Comparison of ENCODE assay signal across 12 cellular contexts in the genomic region with DNA sequence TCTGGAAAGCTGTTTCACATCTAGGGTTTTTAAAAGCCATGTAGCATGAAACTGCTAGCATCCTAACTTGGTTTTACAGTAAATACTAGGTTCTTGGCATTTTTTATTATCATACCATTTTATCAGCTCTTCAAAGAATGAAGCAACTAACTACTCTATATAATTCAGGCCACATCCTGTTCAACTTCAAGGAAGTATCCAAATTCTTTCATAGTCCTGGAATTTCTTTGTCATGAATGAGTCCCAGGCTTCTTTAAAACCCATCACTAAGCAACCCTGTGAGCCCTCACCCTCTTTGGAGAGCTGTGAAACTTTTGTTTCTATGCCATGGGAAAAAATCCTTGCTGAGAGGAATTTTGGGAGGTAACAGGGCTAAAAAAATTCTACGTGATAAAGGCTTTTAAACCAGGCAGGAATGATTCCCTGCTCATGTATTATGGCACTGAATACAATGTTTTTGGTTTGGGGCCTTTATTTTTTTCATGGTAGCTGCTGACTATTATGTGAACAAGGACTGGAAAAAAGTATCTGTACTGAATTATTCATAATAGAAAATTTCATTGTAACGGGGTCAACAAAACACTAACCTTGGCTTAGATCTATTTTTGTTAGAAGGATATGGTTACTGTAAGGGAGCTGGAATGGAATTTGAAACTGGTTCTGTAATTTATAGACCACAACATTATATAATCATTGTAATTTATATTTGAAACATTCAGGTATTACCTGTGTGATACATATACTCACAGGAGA.
DNase-seq lines count a peak whose midpoint lies in the region; ATAC-seq and TF ChIP-seq lines count a peak whose summit lies in the region.
"Had no signal": no experiment of that assay in that cellular context is flagged by ENCODE, and none has a peak within 500 bp of the region (broad histone marks: within the 10 kb centered on the region; RNA-seq: fewer than 3 reads in every experiment).

No MANE protein-coding gene starts in this region.

- peaks cover 42% of the 10 kb centered on the region for H3K4me1 Mint-ChIP-seq in neural crest cell
- H3K4me1 Mint-ChIP-seq in naive thymus-derived CD8-positive, alpha-beta T cell = no peaks in the 10 kb centered on the region
- no peaks in the 10 kb centered on the region for H3K4me1 Mint-ChIP-seq in natural killer cell

- TF ChIP-seq CTCF in neural crest cell (conservative IDR thresholded peaks at IDR 0.05) (no peak), natural killer cell (IDR thresholded peaks at IDR 0.05) (no peak)

- H3K4me3 Mint-ChIP-seq in neural crest cell (peak overlapping the region; percentile 18), natural killer cell (no peak overlapping the region)
- no peak overlapping the region for H3K4me3 Mint-ChIP-seq in naive thymus-derived CD8-positive, alpha-beta T cell
- H3K4me3 Mint-ChIP-seq: nephron had no signal

- intact Hi-C loops in natural killer cell (cut with micrococcal nuclease) = no loop called here

- H3K4me1 ChIP-seq in effector memory CD4-positive, alpha-beta T cell (ENCODE audit: control insufficient read depth, insufficient read depth, low read length, poor library complexity, severe bottlenecking) = no peaks in the 10 kb centered on the region

- H3K27me3 Mint-ChIP-seq in neural crest cell (ENCODE audit: low read depth) (no peaks in the 10 kb centered on the region), natural killer cell (ENCODE audit: low read depth in 2 of 2) (no peaks in the 10 kb centered on the region)
- peaks cover 0 to 19% (median 11%) of the 10 kb centered on the region in 5 donors for H3K27me3 Mint-ChIP-seq in naive thymus-derived CD8-positive, alpha-beta T cell

- H3K9me3 Mint-ChIP-seq in neural crest cell (peaks cover 5% of the 10 kb centered on the region), natural killer cell (no peaks in the 10 kb centered on the region)
- H3K9me3 Mint-ChIP-seq in naive thymus-derived CD8-positive, alpha-beta T cell = no peaks in the 10 kb centered on the region
- H3K9me3 Mint-ChIP-seq: nephron had no signal

- no peak overlapping the region for H3K4me3 ChIP-seq in effector memory CD4-positive, alpha-beta T cell (ENCODE audit: insufficient read depth, low read depth, low read length, poor library complexity, severe bottlenecking)

- H3K36me3 Mint-ChIP-seq in neural crest cell (ENCODE audit: low read depth) = peaks cover 29% of the 10 kb centered on the region
- no peaks in the 10 kb centered on the region for H3K36me3 Mint-ChIP-seq in naive thymus-derived CD8-positive, alpha-beta T cell
- no peaks in the 10 kb centered on the region for H3K36me3 Mint-ChIP-seq in natural killer cell

- H3K36me3 ChIP-seq in effector memory CD4-positive, alpha-beta T cell (ENCODE audit: control insufficient read depth, insufficient read depth, low read length) = no peaks in the 10 kb centered on the region

- H3K27ac Mint-ChIP-seq in neural crest cell (ENCODE audit: unreplicated experiment) = no peak overlapping the region
- no peak overlapping the region for H3K27ac Mint-ChIP-seq in naive thymus-derived CD8-positive, alpha-beta T cell
- no peak overlapping the region for H3K27ac Mint-ChIP-seq in natural killer cell
- H3K27ac Mint-ChIP-seq: nephron had no signal

- H3K9me3 ChIP-seq in effector memory CD4-positive, alpha-beta T cell (ENCODE audit: control insufficient read depth, low read length) = no peaks in the 10 kb centered on the region

- POLR2A ChIA-PET in naive thymus-derived CD8-positive, alpha-beta T cell (lab: Charles Lee) = no interaction called here

- no peak for ATAC-seq in naive thymus-derived CD8-positive, alpha-beta T cell
- no peak for ATAC-seq in natural killer cell

- no peaks in the 10 kb centered on the region for H3K27me3 ChIP-seq in effector memory CD4-positive, alpha-beta T cell (replicated peaks; ENCODE audit: control insufficient read depth, insufficient read depth, low read length, poor library complexity, severe bottlenecking)

- DNase-seq in GM03348 (ENCODE audit: low spot score) = peak; percentile 87
- peak; percentile 55 for DNase-seq in RPMI7951 (ENCODE audit: low read depth)
- no peak for DNase-seq in epithelial cell of prostate (ENCODE audit: low read depth, low spot score)
- no peak for DNase-seq in neural crest cell (ENCODE audit: low read depth, low spot score)
- DNase-seq in effector memory CD4-positive, alpha-beta T cell = no peak
- DNase-seq in NCI-H1092 (lab: John Stamatoyannopoulos, UW) = no peak
- DNase-seq in naive thymus-derived CD8-positive, alpha-beta T cell = no peak
- DNase-seq in natural killer cell = no peak
- DNase-seq: activated CD8-positive, alpha-beta memory T cell treated with anti-CD3 and anti-CD28 coated beads, Interleukin-2, amount 50 U/mL, for 4 hours; amygdala; stimulated activated CD4-positive, alpha-beta T cell treated with anti-CD3 and anti-CD28 coated beads, Interleukin-15, amount 100 ng/mL, for 24 hours had no signal

- H3K27ac ChIP-seq in epithelial cell of prostate = peak overlapping the region; percentile 43
- no peak overlapping the region for H3K27ac ChIP-seq in effector memory CD4-positive, alpha-beta T cell (ENCODE audit: insufficient read depth, low read length, poor library complexity, severe bottlenecking)

Comparison
In these comparisons a context has a peak if more than half of its experiments do, and no peak if none do; other contexts are left out.
1. DNase-seq: peak in GM03348 (single experiment) and RPMI7951 (single experiment); none in epithelial cell of prostate (single experiment), neural crest cell (single experiment), effector memory CD4-positive, alpha-beta T cell (0 of 3), NCI-H1092 (single experiment), naive thymus-derived CD8-positive, alpha-beta T cell (0 of 10) and natural killer cell (single experiment).